8 cellular contexts compared by ENCODE assay signal in genomic region chr13:79406597-79406908, GRCh38. TPM values are rescaled to one million over a fixed set of nuclear protein-coding genes. Genes with fewer than 3 reads are reported as not detected.
DNase-seq lines count a peak whose midpoint lies in the region; ATAC-seq and TF ChIP-seq lines count a peak whose summit lies in the region.

No MANE protein-coding gene starts in this region.

- peak overlapping the region; percentile 70 for H3K4me3 ChIP-seq in SJSA1
- peak overlapping the region; percentile 79 for H3K4me3 ChIP-seq in rectal smooth muscle tissue (ENCODE audit: low read length)

- H3K27me3 ChIP-seq in SJSA1 (replicated peaks): no peaks in the 10 kb centered on the region
- no peaks in the 10 kb centered on the region for H3K27me3 ChIP-seq in foreskin keratinocyte
- H3K27me3 ChIP-seq in rectal smooth muscle tissue (ENCODE audit: control insufficient read depth, insufficient read depth, low read length): no peaks in the 10 kb centered on the region

- H3K27ac ChIP-seq in SJSA1 (peak overlapping the region; percentile 92), foreskin keratinocyte (peak overlapping the region; percentile 93), rectal smooth muscle tissue (ENCODE audit: low read depth, low read length) (peak overlapping the region; percentile 94)

- TF ChIP-seq CTCF in foreskin keratinocyte (conservative IDR thresholded peaks at IDR 0.05): no peak

- H3K36me3 ChIP-seq in SJSA1 (peaks cover 5% of the 10 kb centered on the region; the same call in 1 of the 2 replicates), rectal smooth muscle tissue (ENCODE audit: control insufficient read depth, insufficient read depth, low read length) (no peaks in the 10 kb centered on the region)

- ATAC-seq in GM18867 (IDR thresholded peaks at IDR 0.05; ENCODE audit: unreplicated experiment) (peak; percentile 34), HG02678 (IDR thresholded peaks at IDR 0.05; ENCODE audit: unreplicated experiment) (peak; percentile 26), foreskin keratinocyte (peak; percentile 51)

- no peak for DNase-seq in SJSA1 (ENCODE audit: low read depth in 1 of 2, low spot score in 2 of 2)
- no peak for DNase-seq in foreskin keratinocyte
- no peak for DNase-seq in NCI-H1092 (lab: John Stamatoyannopoulos, UW)
- DNase-seq in NCI-H1417 (lab: John Stamatoyannopoulos, UW): no peak
- no peak for DNase-seq in NAMALWA (ENCODE audit: low spot score)

- no peaks in the 10 kb centered on the region for H3K9me3 ChIP-seq in SJSA1 (replicated peaks)

- H3K4me1 ChIP-seq in SJSA1 (replicated peaks) (peaks cover 11% of the 10 kb centered on the region; the same call in 1 of the 2 replicates), foreskin keratinocyte (peaks cover 24% of the 10 kb centered on the region), rectal smooth muscle tissue (ENCODE audit: control insufficient read depth, insufficient read depth, low read length) (peaks cover 17% of the 10 kb centered on the region)

- peak overlapping the region; percentile 64 for H3K9ac ChIP-seq in rectal smooth muscle tissue (ENCODE audit: low read length)

RNA-seq across cellular contexts. Expression of gene RBM26, which starts 0.5 kb away (rescaled TPM):
- total RNA-seq in SJSA1 (2014; rRNA removed; shearing (Covaris generic)): 14.5 and 25.4 TPM in 2 replicates
- total RNA-seq in foreskin keratinocyte: 29.6 and 33.1 TPM in 2 replicates
- 9.7 and 12.1 TPM in 2 replicates for polyA plus RNA-seq in foreskin keratinocyte
